ENCODE assay signal across 1 cellular context in the genomic region with DNA sequence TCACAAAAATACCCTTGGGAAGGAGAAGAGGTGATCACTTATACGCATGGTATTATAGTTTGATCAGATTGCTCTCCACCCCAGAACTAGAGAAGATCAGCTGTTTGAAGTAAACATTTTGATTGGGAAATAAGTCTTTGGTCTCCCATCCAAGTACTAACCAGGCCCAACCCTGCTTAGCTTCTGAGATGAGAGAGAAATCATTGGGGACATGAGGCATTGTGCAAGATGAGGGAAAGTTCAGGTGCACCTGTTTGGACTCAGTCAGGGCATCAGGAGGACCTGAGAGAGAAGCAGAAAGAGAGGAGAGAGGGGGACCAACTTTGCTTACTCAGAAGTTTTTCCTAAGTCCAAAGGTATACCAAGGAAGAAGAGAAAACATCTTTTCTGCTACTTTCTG.
TF ChIP-seq lines count a peak whose summit lies in the region.

No MANE protein-coding gene starts in this region.

TF ChIP-seq in H1, 55 proteins besides CTCF, POLR2A, EP300 and RAD21:
- TF ChIP-seq CTBP2 (IDR thresholded peaks at IDR 0.05; ENCODE audit: borderline replicate concordance, insufficient read depth, insufficient read length, low read length) = no peak
- TF ChIP-seq BRCA1 (IDR thresholded peaks at IDR 0.05; ENCODE audit: low read depth, low read length) = no peak
- TF ChIP-seq CHD1 (IDR thresholded peaks at IDR 0.05; ENCODE audit: low read depth, low read length) = no peak
- TF ChIP-seq HDAC2 (IDR thresholded peaks at IDR 0.05; ENCODE audit: borderline replicate concordance in 1 of 2, low read depth in 2 of 2, low read length in 2 of 2) = no peak
- no peak for TF ChIP-seq GTF2F1 (IDR thresholded peaks at IDR 0.05; ENCODE audit: borderline replicate concordance, low read depth, low read length)
- TF ChIP-seq, protein P1, sequence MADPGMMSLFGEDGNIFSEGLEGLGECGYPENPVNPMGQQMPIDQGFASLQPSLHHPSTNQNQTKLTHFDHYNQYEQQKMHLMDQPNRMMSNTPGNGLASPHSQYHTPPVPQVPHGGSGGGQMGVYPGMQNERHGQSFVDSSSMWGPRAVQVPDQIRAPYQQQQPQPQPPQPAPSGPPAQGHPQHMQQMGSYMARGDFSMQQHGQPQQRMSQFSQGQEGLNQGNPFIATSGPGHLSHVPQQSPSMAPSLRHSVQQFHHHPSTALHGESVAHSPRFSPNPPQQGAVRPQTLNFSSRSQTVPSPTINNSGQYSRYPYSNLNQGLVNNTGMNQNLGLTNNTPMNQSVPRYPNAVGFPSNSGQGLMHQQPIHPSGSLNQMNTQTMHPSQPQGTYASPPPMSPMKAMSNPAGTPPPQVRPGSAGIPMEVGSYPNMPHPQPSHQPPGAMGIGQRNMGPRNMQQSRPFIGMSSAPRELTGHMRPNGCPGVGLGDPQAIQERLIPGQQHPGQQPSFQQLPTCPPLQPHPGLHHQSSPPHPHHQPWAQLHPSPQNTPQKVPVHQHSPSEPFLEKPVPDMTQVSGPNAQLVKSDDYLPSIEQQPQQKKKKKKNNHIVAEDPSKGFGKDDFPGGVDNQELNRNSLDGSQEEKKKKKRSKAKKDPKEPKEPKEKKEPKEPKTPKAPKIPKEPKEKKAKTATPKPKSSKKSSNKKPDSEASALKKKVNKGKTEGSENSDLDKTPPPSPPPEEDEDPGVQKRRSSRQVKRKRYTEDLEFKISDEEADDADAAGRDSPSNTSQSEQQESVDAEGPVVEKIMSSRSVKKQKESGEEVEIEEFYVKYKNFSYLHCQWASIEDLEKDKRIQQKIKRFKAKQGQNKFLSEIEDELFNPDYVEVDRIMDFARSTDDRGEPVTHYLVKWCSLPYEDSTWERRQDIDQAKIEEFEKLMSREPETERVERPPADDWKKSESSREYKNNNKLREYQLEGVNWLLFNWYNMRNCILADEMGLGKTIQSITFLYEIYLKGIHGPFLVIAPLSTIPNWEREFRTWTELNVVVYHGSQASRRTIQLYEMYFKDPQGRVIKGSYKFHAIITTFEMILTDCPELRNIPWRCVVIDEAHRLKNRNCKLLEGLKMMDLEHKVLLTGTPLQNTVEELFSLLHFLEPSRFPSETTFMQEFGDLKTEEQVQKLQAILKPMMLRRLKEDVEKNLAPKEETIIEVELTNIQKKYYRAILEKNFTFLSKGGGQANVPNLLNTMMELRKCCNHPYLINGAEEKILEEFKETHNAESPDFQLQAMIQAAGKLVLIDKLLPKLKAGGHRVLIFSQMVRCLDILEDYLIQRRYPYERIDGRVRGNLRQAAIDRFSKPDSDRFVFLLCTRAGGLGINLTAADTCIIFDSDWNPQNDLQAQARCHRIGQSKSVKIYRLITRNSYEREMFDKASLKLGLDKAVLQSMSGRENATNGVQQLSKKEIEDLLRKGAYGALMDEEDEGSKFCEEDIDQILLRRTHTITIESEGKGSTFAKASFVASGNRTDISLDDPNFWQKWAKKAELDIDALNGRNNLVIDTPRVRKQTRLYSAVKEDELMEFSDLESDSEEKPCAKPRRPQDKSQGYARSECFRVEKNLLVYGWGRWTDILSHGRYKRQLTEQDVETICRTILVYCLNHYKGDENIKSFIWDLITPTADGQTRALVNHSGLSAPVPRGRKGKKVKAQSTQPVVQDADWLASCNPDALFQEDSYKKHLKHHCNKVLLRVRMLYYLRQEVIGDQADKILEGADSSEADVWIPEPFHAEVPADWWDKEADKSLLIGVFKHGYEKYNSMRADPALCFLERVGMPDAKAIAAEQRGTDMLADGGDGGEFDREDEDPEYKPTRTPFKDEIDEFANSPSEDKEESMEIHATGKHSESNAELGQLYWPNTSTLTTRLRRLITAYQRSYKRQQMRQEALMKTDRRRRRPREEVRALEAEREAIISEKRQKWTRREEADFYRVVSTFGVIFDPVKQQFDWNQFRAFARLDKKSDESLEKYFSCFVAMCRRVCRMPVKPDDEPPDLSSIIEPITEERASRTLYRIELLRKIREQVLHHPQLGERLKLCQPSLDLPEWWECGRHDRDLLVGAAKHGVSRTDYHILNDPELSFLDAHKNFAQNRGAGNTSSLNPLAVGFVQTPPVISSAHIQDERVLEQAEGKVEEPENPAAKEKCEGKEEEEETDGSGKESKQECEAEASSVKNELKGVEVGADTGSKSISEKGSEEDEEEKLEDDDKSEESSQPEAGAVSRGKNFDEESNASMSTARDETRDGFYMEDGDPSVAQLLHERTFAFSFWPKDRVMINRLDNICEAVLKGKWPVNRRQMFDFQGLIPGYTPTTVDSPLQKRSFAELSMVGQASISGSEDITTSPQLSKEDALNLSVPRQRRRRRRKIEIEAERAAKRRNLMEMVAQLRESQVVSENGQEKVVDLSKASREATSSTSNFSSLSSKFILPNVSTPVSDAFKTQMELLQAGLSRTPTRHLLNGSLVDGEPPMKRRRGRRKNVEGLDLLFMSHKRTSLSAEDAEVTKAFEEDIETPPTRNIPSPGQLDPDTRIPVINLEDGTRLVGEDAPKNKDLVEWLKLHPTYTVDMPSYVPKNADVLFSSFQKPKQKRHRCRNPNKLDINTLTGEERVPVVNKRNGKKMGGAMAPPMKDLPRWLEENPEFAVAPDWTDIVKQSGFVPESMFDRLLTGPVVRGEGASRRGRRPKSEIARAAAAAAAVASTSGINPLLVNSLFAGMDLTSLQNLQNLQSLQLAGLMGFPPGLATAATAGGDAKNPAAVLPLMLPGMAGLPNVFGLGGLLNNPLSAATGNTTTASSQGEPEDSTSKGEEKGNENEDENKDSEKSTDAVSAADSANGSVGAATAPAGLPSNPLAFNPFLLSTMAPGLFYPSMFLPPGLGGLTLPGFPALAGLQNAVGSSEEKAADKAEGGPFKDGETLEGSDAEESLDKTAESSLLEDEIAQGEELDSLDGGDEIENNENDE (IDR thresholded peaks at IDR 0.05; ENCODE audit: insufficient replicate concordance, low read length) = no peak
- TF ChIP-seq, protein P2, sequence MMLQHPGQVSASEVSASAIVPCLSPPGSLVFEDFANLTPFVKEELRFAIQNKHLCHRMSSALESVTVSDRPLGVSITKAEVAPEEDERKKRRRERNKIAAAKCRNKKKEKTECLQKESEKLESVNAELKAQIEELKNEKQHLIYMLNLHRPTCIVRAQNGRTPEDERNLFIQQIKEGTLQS (IDR thresholded peaks at IDR 0.05; ENCODE audit: insufficient read depth, low read depth, low read length) = no peak
- TF ChIP-seq CHD2 (IDR thresholded peaks at IDR 0.05; ENCODE audit: low read length) = no peak
- no peak for TF ChIP-seq ASH2L (IDR thresholded peaks at IDR 0.05; ENCODE audit: low read length)
- TF ChIP-seq FOSL1 (IDR thresholded peaks at IDR 0.05; ENCODE audit: insufficient read depth, low read depth, low read length) = no peak
- no peak for TF ChIP-seq ZNF274 (IDR thresholded peaks at IDR 0.05; ENCODE audit: borderline replicate concordance, extremely low read depth, low read length)
- TF ChIP-seq MAFK (IDR thresholded peaks at IDR 0.05; ENCODE audit: low read depth, low read length) = no peak
- no peak for TF ChIP-seq TEAD4 (IDR thresholded peaks at IDR 0.05; ENCODE audit: low read depth, low read length)
- TF ChIP-seq SP4 (IDR thresholded peaks at IDR 0.05; ENCODE audit: low read length) = no peak
- TF ChIP-seq TBP (IDR thresholded peaks at IDR 0.05; ENCODE audit: low read depth, low read length) = no peak
- TF ChIP-seq SAP30 (IDR thresholded peaks at IDR 0.05; ENCODE audit: insufficient read depth, insufficient replicate concordance, low read length) = no peak
- no peak for TF ChIP-seq TAF1 (IDR thresholded peaks at IDR 0.05; ENCODE audit: low read depth, low read length)
- no peak for TF ChIP-seq KDM4A (IDR thresholded peaks at IDR 0.05; ENCODE audit: low read depth, low read length, severe bottlenecking)
- no peak for TF ChIP-seq EGR1 (IDR thresholded peaks at IDR 0.05; ENCODE audit: borderline replicate concordance, low read depth, low read length)
- TF ChIP-seq TCF12 (IDR thresholded peaks at IDR 0.05; ENCODE audit: low read depth, low read length) = no peak
